Comparison of ENCODE assay signal across 17 cellular contexts in the genomic region with DNA sequence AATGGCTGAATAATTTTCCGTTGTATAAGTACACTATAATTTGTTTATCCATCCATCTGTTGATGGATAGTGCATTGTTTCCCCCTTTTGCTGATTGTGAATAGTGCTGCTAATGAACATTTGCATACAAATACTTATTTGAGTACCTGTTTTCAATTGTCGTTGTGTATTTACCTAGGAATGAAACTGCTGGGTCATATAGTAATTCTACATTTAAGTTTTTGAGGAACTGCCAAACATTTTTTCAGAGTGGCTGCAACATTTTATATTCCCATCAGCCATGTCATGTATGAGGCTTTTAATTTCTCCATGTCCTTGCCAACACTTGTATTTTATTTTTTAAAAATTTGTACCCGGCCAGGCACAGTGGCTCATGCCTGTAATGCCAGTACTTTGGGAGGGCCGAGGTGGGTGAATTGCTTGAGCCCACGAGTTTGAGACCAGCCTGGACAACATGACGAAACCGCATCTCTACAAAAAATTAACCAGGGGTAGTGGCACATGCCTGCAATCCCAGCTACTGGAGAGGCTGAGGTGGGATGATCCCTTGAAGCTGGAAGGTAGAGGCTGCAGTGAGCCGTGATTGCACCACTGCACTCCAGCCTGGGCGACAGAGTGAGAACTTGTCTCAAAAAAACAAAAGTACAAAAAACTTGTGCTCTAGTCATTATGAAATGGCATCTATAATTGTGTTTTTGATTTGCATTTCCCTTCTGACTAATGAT. TPM values are rescaled to one million over a fixed set of nuclear protein-coding genes. Genes with fewer than 3 reads are reported as not detected.
A peak's percentile ranks its signal among the peaks of the same experiment; 100 is the strongest.
DNase-seq lines count a peak whose midpoint lies in the region; ATAC-seq, FAIRE-seq and TF ChIP-seq lines count a peak whose summit lies in the region.
"Had no signal": no experiment of that assay in that cellular context is flagged by ENCODE, and none has a peak within 500 bp of the region (broad histone marks: within the 10 kb centered on the region; RNA-seq: fewer than 3 reads in every experiment).

No MANE protein-coding gene starts in this region.

- H3K4me1 Mint-ChIP-seq in CD8-positive, alpha-beta memory T cell: peaks cover 37 to 47% (median 41%) of the 10 kb centered on the region in 3 donors

- no peak overlapping the region for H2AK5ac ChIP-seq in mesendoderm (ENCODE audit: low read length)

- no CpG with 5 or more reads among the region's 9 CpGs for WGBS in mesendoderm (ENCODE audit: extremely low coverage, insufficient coverage, low lambda C conversion rate)

- no peak overlapping the region for H3K4me3 ChIP-seq in CD8-positive, alpha-beta memory T cell (ENCODE audit: low read length)
- H3K4me3 ChIP-seq in Karpas-422 (ENCODE audit: low read length): peak overlapping the region; percentile 28; the same call in 1 of the 2 replicates
- H3K4me3 ChIP-seq in mesendoderm (ENCODE audit: low read length): no peak overlapping the region
- H3K4me3 ChIP-seq: tibial nerve had no signal

- no peak overlapping the region for H4K8ac ChIP-seq in mesendoderm (ENCODE audit: low read depth, low read length)

- H3K4ac ChIP-seq in mesendoderm (ENCODE audit: low read depth, low read length): peak overlapping the region; percentile 57

- H3K4me1 ChIP-seq in CD8-positive, alpha-beta memory T cell (ENCODE audit: insufficient read depth, low read length): peaks cover 32% of the 10 kb centered on the region
- peaks cover 56% of the 10 kb centered on the region for H3K4me1 ChIP-seq in Karpas-422 (ENCODE audit: low read length)
- peaks cover 19% of the 10 kb centered on the region for H3K4me1 ChIP-seq in mesendoderm (ENCODE audit: control insufficient read depth, low read depth, low read length)
- H3K4me1 ChIP-seq: BE2C had no signal

- no peaks in the 10 kb centered on the region for H3K27me3 ChIP-seq in CD8-positive, alpha-beta memory T cell (ENCODE audit: insufficient read depth, low read length, poor library complexity, severe bottlenecking)
- H3K27me3 ChIP-seq in Karpas-422 (ENCODE audit: low read length): no peaks in the 10 kb centered on the region
- no peaks in the 10 kb centered on the region for H3K27me3 ChIP-seq in mesendoderm (ENCODE audit: insufficient read depth, low read length, poor library complexity)
- H3K27me3 ChIP-seq: BE2C, neutrophil, tibial nerve had no signal

- H3K27me3 Mint-ChIP-seq in CD8-positive, alpha-beta memory T cell: peaks cover 0 to 2% of the 10 kb centered on the region in 2 donors

- peak overlapping the region; percentile 22 for H3K18ac ChIP-seq in mesendoderm (ENCODE audit: low read length)

- H3K79me2 ChIP-seq in Karpas-422 (ENCODE audit: low read length): peaks cover 40% of the 10 kb centered on the region
- peaks cover 26% of the 10 kb centered on the region for H3K79me2 ChIP-seq in mesendoderm (ENCODE audit: control insufficient read depth, insufficient read depth, low read length)

- H3K9me3 ChIP-seq in CD8-positive, alpha-beta memory T cell (ENCODE audit: low read length): no peaks in the 10 kb centered on the region
- no peaks in the 10 kb centered on the region for H3K9me3 ChIP-seq in Karpas-422 (ENCODE audit: low read length)
- H3K9me3 ChIP-seq: BE2C, neutrophil, tibial nerve had no signal

- H3K4me2 ChIP-seq in Karpas-422 (ENCODE audit: low read depth, low read length, poor library complexity, severe bottlenecking) (peak overlapping the region; percentile 53), mesendoderm (ENCODE audit: low read length) (no peak overlapping the region)

- H4K20me1 ChIP-seq in Karpas-422 (ENCODE audit: insufficient read depth, low read depth, low read length): no peaks in the 10 kb centered on the region

- H4K5ac ChIP-seq in mesendoderm (ENCODE audit: low read length): no peak overlapping the region

- POLR2A ChIA-PET in CD8-positive, alpha-beta memory T cell (lab: Charles Lee): no interaction called here
- POLR2A ChIA-PET in HEK293T (lab: Yijun Ruan, JAX): no interaction called here

- H2AFZ ChIP-seq in Karpas-422 (ENCODE audit: low read length): 0 out of 2 replicates have a peak overlapping the region, but pooled peaks have one; percentile 27

- peak overlapping the region; percentile 27 to 98 (median 41) for H3K4me3 Mint-ChIP-seq in CD8-positive, alpha-beta memory T cell

- H3K9me2 ChIP-seq in Karpas-422 (replicated peaks; ENCODE audit: insufficient read depth, low read length): no peaks in the 10 kb centered on the region

- H3K56ac ChIP-seq in mesendoderm (ENCODE audit: low read length): no peak overlapping the region

- peaks cover 0 to 14% (median 0%) of the 10 kb centered on the region in 3 donors for H3K36me3 Mint-ChIP-seq in CD8-positive, alpha-beta memory T cell

- ATAC-seq in HG03025 (IDR thresholded peaks at IDR 0.05; ENCODE audit: low FRiP score, unreplicated experiment): no peak

- no peaks in the 10 kb centered on the region for H3K9me3 Mint-ChIP-seq in CD8-positive, alpha-beta memory T cell

- CTCF ChIA-PET in CD8-positive, alpha-beta memory T cell (lab: Charles Lee): interaction anchor here (3.1 kb wide), 1 partner anchor 34 kb away, joined by 17 read pairs; no protein-coding TSS in a partner anchor
- CTCF ChIA-PET in HEK293T (lab: Yijun Ruan, JAX): interaction anchor here (0.6 kb wide), 1 partner anchor 79 kb away, joined by 7 read pairs; no protein-coding TSS in a partner anchor

- no peak overlapping the region for H2BK120ac ChIP-seq in mesendoderm (ENCODE audit: low read depth, low read length)

- H3K79me1 ChIP-seq in mesendoderm (ENCODE audit: low read length): peaks cover 20% of the 10 kb centered on the region

- H3K23ac ChIP-seq in mesendoderm (ENCODE audit: low read length): no peak overlapping the region

- H2BK15ac ChIP-seq in mesendoderm (replicated peaks; ENCODE audit: low read depth): no peak overlapping the region

- FAIRE-seq in GM18507 (lab: Jason Lieb, UNC): peak; percentile 67
- FAIRE-seq: islet of Langerhans had no signal

- no peak for DNase-seq in CD8-positive, alpha-beta memory T cell
- DNase-seq in GM18507 (ENCODE audit: extremely low spot score, insufficient read length, low read depth) (no peak), Karpas-422 (no peak), mesendoderm (no peak), medulla oblongata (ENCODE audit: extremely low spot score) (no peak), HEK293T (ENCODE audit: extremely low spot score) (no peak)
- DNase-seq: BE2C; head of caudate nucleus; mammary epithelial cell; NCI-H187; NCI-H446 treated with DMSO at 0.1 percent for 48 hours; SHP77; stimulated activated CD4-positive, alpha-beta T cell treated with anti-CD3 and anti-CD28 coated beads, Interleukin-4, amount 100 ng/mL, for 4 hours had no signal

- peak overlapping the region in 6 of 8 donors; percentile 43 to 95 (median 80) for H3K27ac Mint-ChIP-seq in CD8-positive, alpha-beta memory T cell

- H3K9ac ChIP-seq in Karpas-422 (ENCODE audit: low read length) (peak overlapping the region; percentile 36), mesendoderm (ENCODE audit: low read length) (no peak overlapping the region)

- H3K27ac ChIP-seq in CD8-positive, alpha-beta memory T cell (ENCODE audit: low read depth, low read length): no peak overlapping the region
- H3K27ac ChIP-seq in Karpas-422 (ENCODE audit: low read length) (peak overlapping the region; percentile 52), mesendoderm (ENCODE audit: low read depth, low read length) (no peak overlapping the region)
- H3K27ac ChIP-seq: neutrophil had no signal

- no peak overlapping the region for H2BK5ac ChIP-seq in mesendoderm (ENCODE audit: low read length)

- H3K36me3 ChIP-seq in CD8-positive, alpha-beta memory T cell (ENCODE audit: insufficient read depth, low read length): no peaks in the 10 kb centered on the region
- H3K36me3 ChIP-seq in Karpas-422 (ENCODE audit: insufficient read depth, low read length): no peaks in the 10 kb centered on the region
- no peaks in the 10 kb centered on the region for H3K36me3 ChIP-seq in mesendoderm (ENCODE audit: control insufficient read depth, insufficient read depth, low read length)
- H3K36me3 ChIP-seq: BE2C, neutrophil, tibial nerve had no signal

TF ChIP-seq in HEK293T, 16 proteins besides CTCF, POLR2A, EP300 and RAD21:
- TF ChIP-seq TARDBP (IDR thresholded peaks at IDR 0.05) (no peak), L3MBTL2 (conservative IDR thresholded peaks at IDR 0.05) (no peak), FOXA1 (IDR thresholded peaks at IDR 0.05) (no peak), NFRKB (IDR thresholded peaks at IDR 0.05) (no peak), SUZ12 (IDR thresholded peaks at IDR 0.05) (no peak), FOXK2 (IDR thresholded peaks at IDR 0.05) (no peak), ELF4 (IDR thresholded peaks at IDR 0.05) (no peak), LEF1 (IDR thresholded peaks at IDR 0.05; ENCODE audit: borderline replicate concordance) (no peak), ARNT (IDR thresholded peaks at IDR 0.05) (no peak), ZNF384 (IDR thresholded peaks at IDR 0.05) (no peak), CTBP1 (IDR thresholded peaks at IDR 0.05; ENCODE audit: borderline replicate concordance) (no peak)

RNA-seq across cellular contexts. Expression of a gene that starts 2.2 kb away (rescaled TPM):
- total RNA-seq in CD8-positive, alpha-beta memory T cell: 100 to 1,000 TPM; 452 to 459 TPM
- polyA plus RNA-seq in CD8-positive, alpha-beta memory T cell: 351 TPM
- total RNA-seq in Karpas-422 (2014; rRNA removed; shearing (Covaris generic); ENCODE audit: low replicate concordance): 277 and 387 TPM in 2 replicates
- polyA plus RNA-seq in mesendoderm (2013, experiment 1 of 2): 64.5 TPM
- 62.7 TPM for polyA plus RNA-seq in mesendoderm (2013, experiment 2 of 2)
